1 cellular context compared by ENCODE assay signal in the genomic region with DNA sequence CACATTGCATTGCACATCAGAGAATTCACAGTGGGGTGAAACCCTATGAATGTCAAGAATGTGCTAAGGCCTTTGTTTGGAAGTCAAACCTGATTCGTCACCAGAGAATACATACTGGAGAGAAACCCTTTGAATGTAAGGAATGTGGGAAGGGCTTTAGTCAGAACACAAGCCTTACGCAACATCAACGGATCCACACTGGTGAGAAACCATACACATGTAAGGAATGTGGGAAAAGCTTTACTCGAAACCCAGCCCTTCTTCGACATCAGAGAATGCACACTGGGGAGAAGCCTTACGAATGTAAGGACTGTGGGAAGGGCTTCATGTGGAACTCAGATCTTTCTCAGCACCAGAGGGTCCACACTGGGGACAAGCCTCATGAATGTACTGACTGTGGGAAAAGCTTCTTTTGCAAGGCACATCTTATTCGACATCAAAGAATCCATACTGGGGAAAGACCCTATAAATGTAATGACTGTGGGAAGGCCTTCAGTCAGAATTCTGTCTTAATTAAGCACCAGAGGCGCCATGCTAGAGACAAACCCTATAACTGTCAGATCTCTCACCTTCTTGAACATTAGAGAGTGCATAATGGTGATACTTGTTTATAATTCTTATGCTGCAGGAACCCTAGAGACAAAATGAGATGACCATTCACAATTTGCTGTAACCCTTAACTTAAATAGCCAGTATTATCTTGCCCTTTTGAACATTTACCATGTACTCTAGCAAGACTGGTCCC.
A peak's percentile ranks its signal among the peaks of the same experiment; 100 is the strongest.
TF ChIP-seq lines count a peak whose summit lies in the region.

No MANE protein-coding gene starts in this region.

TF ChIP-seq in K562, 482 proteins besides CTCF, POLR2A, EP300 and RAD21 (continues in another document):
- TF ChIP-seq, protein P1, sequence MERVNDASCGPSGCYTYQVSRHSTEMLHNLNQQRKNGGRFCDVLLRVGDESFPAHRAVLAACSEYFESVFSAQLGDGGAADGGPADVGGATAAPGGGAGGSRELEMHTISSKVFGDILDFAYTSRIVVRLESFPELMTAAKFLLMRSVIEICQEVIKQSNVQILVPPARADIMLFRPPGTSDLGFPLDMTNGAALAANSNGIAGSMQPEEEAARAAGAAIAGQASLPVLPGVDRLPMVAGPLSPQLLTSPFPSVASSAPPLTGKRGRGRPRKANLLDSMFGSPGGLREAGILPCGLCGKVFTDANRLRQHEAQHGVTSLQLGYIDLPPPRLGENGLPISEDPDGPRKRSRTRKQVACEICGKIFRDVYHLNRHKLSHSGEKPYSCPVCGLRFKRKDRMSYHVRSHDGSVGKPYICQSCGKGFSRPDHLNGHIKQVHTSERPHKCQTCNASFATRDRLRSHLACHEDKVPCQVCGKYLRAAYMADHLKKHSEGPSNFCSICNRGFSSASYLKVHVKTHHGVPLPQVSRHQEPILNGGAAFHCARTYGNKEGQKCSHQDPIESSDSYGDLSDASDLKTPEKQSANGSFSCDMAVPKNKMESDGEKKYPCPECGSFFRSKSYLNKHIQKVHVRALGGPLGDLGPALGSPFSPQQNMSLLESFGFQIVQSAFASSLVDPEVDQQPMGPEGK (CRISPR knock-in tag; IDR thresholded peaks at IDR 0.05; ENCODE audit: borderline replicate concordance): no peak
- TF ChIP-seq ZNF384 (IDR thresholded peaks at IDR 0.05; ENCODE audit: low read depth, low read length) (no peak), MLX (CRISPR knock-in tag; conservative IDR thresholded peaks at IDR 0.05) (no peak), ZNF280B (CRISPR knock-in tag; IDR thresholded peaks at IDR 0.05) (peak; percentile 77; the same call in 1 of the 2 replicates), DNMT1 (IDR thresholded peaks at IDR 0.05) (no peak), ZNF507 (tag; conservative IDR thresholded peaks at IDR 0.05) (no peak), MBD1 (CRISPR knock-in tag; IDR thresholded peaks at IDR 0.05) (no peak), ATF1 (CRISPR knock-in tag; IDR thresholded peaks at IDR 0.05) (no peak), ATF1 (tag; IDR thresholded peaks at IDR 0.05) (no peak), ZKSCAN8 (CRISPR knock-in tag; IDR thresholded peaks at IDR 0.05) (no peak), HMGXB4 (CRISPR knock-in tag; IDR thresholded peaks at IDR 0.05) (no peak), NFE2 (IDR thresholded peaks at IDR 0.05; ENCODE audit: low read depth) (no peak), PTTG1 (tag; IDR thresholded peaks at IDR 0.05; ENCODE audit: low read depth) (no peak), MITF (IDR thresholded peaks at IDR 0.05) (no peak), NFIX (CRISPR knock-in tag; IDR thresholded peaks at IDR 0.05; ENCODE audit: low read depth) (no peak), ZBTB11 (CRISPR knock-in tag; IDR thresholded peaks at IDR 0.05) (no peak), ZNF41 (CRISPR knock-in tag; conservative IDR thresholded peaks at IDR 0.05) (no peak), KLF1 (tag; IDR thresholded peaks at IDR 0.05) (no peak), RHOXF2B (CRISPR knock-in tag; conservative IDR thresholded peaks at IDR 0.05) (no peak), ZC3H11A (IDR thresholded peaks at IDR 0.05; ENCODE audit: low read depth, low read length) (no peak), CEBPB (tag; IDR thresholded peaks at IDR 0.05) (peak; percentile 42; the same call in 1 of the 2 replicates), RBM17 (IDR thresholded peaks at IDR 0.05; ENCODE audit: borderline replicate concordance, low read depth, low read length) (no peak), KDM5B (IDR thresholded peaks at IDR 0.05; ENCODE audit: insufficient replicate concordance, low read depth, low read length) (no peak), ZBTB12 (CRISPR knock-in tag; IDR thresholded peaks at IDR 0.05) (no peak)
- TF ChIP-seq, protein P2, sequence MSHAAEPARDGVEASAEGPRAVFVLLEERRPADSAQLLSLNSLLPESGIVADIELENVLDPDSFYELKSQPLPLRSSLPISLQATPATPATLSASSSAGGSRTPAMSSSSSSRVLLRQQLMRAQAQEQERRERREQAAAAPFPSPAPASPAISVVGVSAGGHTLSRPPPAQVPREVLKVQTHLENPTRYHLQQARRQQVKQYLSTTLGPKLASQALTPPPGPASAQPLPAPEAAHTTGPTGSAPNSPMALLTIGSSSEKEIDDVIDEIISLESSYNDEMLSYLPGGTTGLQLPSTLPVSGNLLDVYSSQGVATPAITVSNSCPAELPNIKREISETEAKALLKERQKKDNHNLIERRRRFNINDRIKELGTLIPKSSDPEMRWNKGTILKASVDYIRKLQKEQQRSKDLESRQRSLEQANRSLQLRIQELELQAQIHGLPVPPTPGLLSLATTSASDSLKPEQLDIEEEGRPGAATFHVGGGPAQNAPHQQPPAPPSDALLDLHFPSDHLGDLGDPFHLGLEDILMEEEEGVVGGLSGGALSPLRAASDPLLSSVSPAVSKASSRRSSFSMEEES (CRISPR knock-in tag; IDR thresholded peaks at IDR 0.05): no peak
- TF ChIP-seq, protein P3, sequence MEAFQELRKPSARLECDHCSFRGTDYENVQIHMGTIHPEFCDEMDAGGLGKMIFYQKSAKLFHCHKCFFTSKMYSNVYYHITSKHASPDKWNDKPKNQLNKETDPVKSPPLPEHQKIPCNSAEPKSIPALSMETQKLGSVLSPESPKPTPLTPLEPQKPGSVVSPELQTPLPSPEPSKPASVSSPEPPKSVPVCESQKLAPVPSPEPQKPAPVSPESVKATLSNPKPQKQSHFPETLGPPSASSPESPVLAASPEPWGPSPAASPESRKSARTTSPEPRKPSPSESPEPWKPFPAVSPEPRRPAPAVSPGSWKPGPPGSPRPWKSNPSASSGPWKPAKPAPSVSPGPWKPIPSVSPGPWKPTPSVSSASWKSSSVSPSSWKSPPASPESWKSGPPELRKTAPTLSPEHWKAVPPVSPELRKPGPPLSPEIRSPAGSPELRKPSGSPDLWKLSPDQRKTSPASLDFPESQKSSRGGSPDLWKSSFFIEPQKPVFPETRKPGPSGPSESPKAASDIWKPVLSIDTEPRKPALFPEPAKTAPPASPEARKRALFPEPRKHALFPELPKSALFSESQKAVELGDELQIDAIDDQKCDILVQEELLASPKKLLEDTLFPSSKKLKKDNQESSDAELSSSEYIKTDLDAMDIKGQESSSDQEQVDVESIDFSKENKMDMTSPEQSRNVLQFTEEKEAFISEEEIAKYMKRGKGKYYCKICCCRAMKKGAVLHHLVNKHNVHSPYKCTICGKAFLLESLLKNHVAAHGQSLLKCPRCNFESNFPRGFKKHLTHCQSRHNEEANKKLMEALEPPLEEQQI (IDR thresholded peaks at IDR 0.05): no peak
- TF ChIP-seq, protein P4, sequence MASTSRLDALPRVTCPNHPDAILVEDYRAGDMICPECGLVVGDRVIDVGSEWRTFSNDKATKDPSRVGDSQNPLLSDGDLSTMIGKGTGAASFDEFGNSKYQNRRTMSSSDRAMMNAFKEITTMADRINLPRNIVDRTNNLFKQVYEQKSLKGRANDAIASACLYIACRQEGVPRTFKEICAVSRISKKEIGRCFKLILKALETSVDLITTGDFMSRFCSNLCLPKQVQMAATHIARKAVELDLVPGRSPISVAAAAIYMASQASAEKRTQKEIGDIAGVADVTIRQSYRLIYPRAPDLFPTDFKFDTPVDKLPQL (IDR thresholded peaks at IDR 0.05; ENCODE audit: extremely low read depth, insufficient read length): no peak
